ENCODE assay signal across 15 cellular contexts in genomic region chr18:46711444-46711863, GRCh38. TPM values are rescaled to one million over a fixed set of nuclear protein-coding genes. Genes with fewer than 3 reads are reported as not detected.
DNase-seq lines count a peak whose midpoint lies in the region; ATAC-seq, FAIRE-seq and TF ChIP-seq lines count a peak whose summit lies in the region.
"Had no signal": no experiment of that assay in that cellular context is flagged by ENCODE, and none has a peak within 500 bp of the region (broad histone marks: within the 10 kb centered on the region; RNA-seq: fewer than 3 reads in every experiment).

No MANE protein-coding gene starts in this region.

- ATAC-seq in GM12878: peak; percentile 57
- ATAC-seq in stimulated activated effector memory CD8-positive, alpha-beta T cell treated with anti-CD3 and anti-CD28 coated beads, Interleukin-12 subunit alpha, Interleukin-12 subunit beta, amount 100 ng/mL, for 72 hours: no peak
- ATAC-seq: stimulated activated memory B cell treated with anti-CD40 and anti-IgM and Interleukin-4, amounts not matched to agents 10 μg/mL and 1 μg/mL and 100 μg/mL, for 72 hours had no signal

- H4K20me1 ChIP-seq in GM12878 (ENCODE audit: control insufficient read depth, insufficient read depth): no peaks in the 10 kb centered on the region

- H3K4me3 Mint-ChIP-seq in activated naive CD8-positive, alpha-beta T cell treated with anti-CD3 and anti-CD28 coated beads for 36 hours: no peak overlapping the region
- H3K4me3 Mint-ChIP-seq in stimulated activated effector memory CD8-positive, alpha-beta T cell treated with anti-CD3 and anti-CD28 coated beads, Interleukin-12 subunit alpha, Interleukin-12 subunit beta, amount 100 ng/mL, for 72 hours: no peak overlapping the region
- H3K4me3 Mint-ChIP-seq: stimulated activated memory B cell treated with anti-CD40 and anti-IgM and Interleukin-4, amounts not matched to agents 10 μg/mL and 1 μg/mL and 100 μg/mL, for 72 hours had no signal

- H3K9ac ChIP-seq in GM12878 (ENCODE audit: control insufficient read depth, insufficient read depth, low read length): no peak overlapping the region

- peaks cover 5% of the 10 kb centered on the region for H3K27me3 Mint-ChIP-seq in activated naive CD8-positive, alpha-beta T cell treated with anti-CD3 and anti-CD28 coated beads for 36 hours
- H3K27me3 Mint-ChIP-seq: stimulated activated memory B cell treated with anti-CD40 and anti-IgM and Interleukin-4, amounts not matched to agents 10 μg/mL and 1 μg/mL and 100 μg/mL, for 72 hours had no signal

- H3K4me1 Mint-ChIP-seq in activated naive CD8-positive, alpha-beta T cell treated with anti-CD3 and anti-CD28 coated beads for 36 hours: no peaks in the 10 kb centered on the region
- no peaks in the 10 kb centered on the region for H3K4me1 Mint-ChIP-seq in stimulated activated effector memory CD8-positive, alpha-beta T cell treated with anti-CD3 and anti-CD28 coated beads, Interleukin-12 subunit alpha, Interleukin-12 subunit beta, amount 100 ng/mL, for 72 hours
- H3K4me1 Mint-ChIP-seq: stimulated activated memory B cell treated with anti-CD40 and anti-IgM and Interleukin-4, amounts not matched to agents 10 μg/mL and 1 μg/mL and 100 μg/mL, for 72 hours had no signal

- no peak overlapping the region for H3K27ac Mint-ChIP-seq in activated naive CD8-positive, alpha-beta T cell treated with anti-CD3 and anti-CD28 coated beads for 36 hours
- H3K27ac Mint-ChIP-seq in stimulated activated effector memory CD8-positive, alpha-beta T cell treated with anti-CD3 and anti-CD28 coated beads, Interleukin-12 subunit alpha, Interleukin-12 subunit beta, amount 100 ng/mL, for 72 hours: no peak overlapping the region
- H3K27ac Mint-ChIP-seq: stimulated activated memory B cell treated with anti-CD40 and anti-IgM and Interleukin-4, amounts not matched to agents 10 μg/mL and 1 μg/mL and 100 μg/mL, for 72 hours had no signal

- TF ChIP-seq EP300 in GM12878 (IDR thresholded peaks at IDR 0.05; ENCODE audit: borderline replicate concordance in 1 of 2, control insufficient read depth in 1 of 2, low read depth in 2 of 2, low read length in 2 of 2): no peak

- POLR2A ChIA-PET in GM12878 (lab: Charles Lee) (interaction anchor here (1.0 kb wide), 1 partner anchor 42 kb away, joined by 3 read pairs; no protein-coding TSS in a partner anchor), HEK293T (lab: Yijun Ruan, JAX) (no interaction called here)

- no peaks in the 10 kb centered on the region for H3K36me3 Mint-ChIP-seq in activated naive CD8-positive, alpha-beta T cell treated with anti-CD3 and anti-CD28 coated beads for 36 hours
- H3K36me3 Mint-ChIP-seq in stimulated activated effector memory CD8-positive, alpha-beta T cell treated with anti-CD3 and anti-CD28 coated beads, Interleukin-12 subunit alpha, Interleukin-12 subunit beta, amount 100 ng/mL, for 72 hours: no peaks in the 10 kb centered on the region
- H3K36me3 Mint-ChIP-seq: stimulated activated memory B cell treated with anti-CD40 and anti-IgM and Interleukin-4, amounts not matched to agents 10 μg/mL and 1 μg/mL and 100 μg/mL, for 72 hours had no signal

- H3K4me1 ChIP-seq in GM12878 (ENCODE audit: control insufficient read depth, insufficient read depth, low read length): no peaks in the 10 kb centered on the region; the same call in 1 of the 2 replicates

- WGBS in GM12878 (ENCODE audit: insufficient coverage, insufficient replicate concordance, low lambda C conversion rate, missing lambda C conversion rate): 14% methylated on average over 11 of the region's 11 CpGs

- no peak for TF ChIP-seq RAD21 in GM12878 (IDR thresholded peaks at IDR 0.05; ENCODE audit: insufficient read depth, low read depth, low read length)

- no peak overlapping the region for H3K27ac ChIP-seq in GM12878 (ENCODE audit: control insufficient read depth, insufficient read depth)

- H2AFZ ChIP-seq in GM12878 (ENCODE audit: control insufficient read depth, low read depth, low read length): peak overlapping the region; percentile 37

- H3K4me3 ChIP-seq in GM12878 (no peak overlapping the region), skeletal muscle cell (ENCODE audit: low read depth, low read length) (no peak overlapping the region)

- intact Hi-C loops in GM12878 (cut with micrococcal nuclease; ENCODE audit: unreplicated experiment): no loop called here

- H3K36me3 ChIP-seq in GM12878 (ENCODE audit: control insufficient read depth in 2 of 2, insufficient read depth in 2 of 2, low read length in 1 of 2): no peaks in the 10 kb centered on the region

- SMC1A ChIA-PET in GM12878 (lab: Charles Lee; ENCODE audit: uncharacterized antibody, unreplicated experiment): interaction anchor here (0.7 to 1.8 kb wide), 5 partner anchors 11 to 226 kb away, joined by 3 to 5 read pairs (median 3); no protein-coding TSS in a partner anchor

- DNase-seq in NOMO-1 treated with DMSO at 0.1 percent for 48 hours (lab: John Stamatoyannopoulos, UW; ENCODE audit: unreplicated experiment): peak; percentile 10
- DNase-seq in NOMO-1 (lab: John Stamatoyannopoulos, UW; ENCODE audit: unreplicated experiment in 2 of 2): no peak
- DNase-seq in Kasumi-1 (lab: John Stamatoyannopoulos, UW): peak; percentile 69 to 70
- no peak for DNase-seq in GM12878 (ENCODE audit: low read depth, low spot score)
- peak; percentile 12 for DNase-seq in skeletal muscle cell (ENCODE audit: low read depth)
- no peak for DNase-seq in HEK293T (ENCODE audit: extremely low spot score)
- DNase-seq in activated naive CD8-positive, alpha-beta T cell treated with anti-CD3 and anti-CD28 coated beads for 36 hours: no peak
- no peak for DNase-seq in stimulated activated effector memory CD8-positive, alpha-beta T cell treated with anti-CD3 and anti-CD28 coated beads, Interleukin-12 subunit alpha, Interleukin-12 subunit beta, amount 100 ng/mL, for 72 hours (ENCODE audit: low spot score in 2 of 2)
- DNase-seq: ACHN; NCI-H146; stimulated activated CD4-positive, alpha-beta T cell treated with anti-CD3 and anti-CD28 coated beads, Interleukin-12 subunit alpha, Interleukin-12 subunit beta, amount 100 ng/mL, for 4 hours had no signal

- RAD21 ChIA-PET in GM12878 (lab: Charles Lee; ENCODE audit: unreplicated experiment): no interaction called here

- BruUV-seq in GM12878 (replicated peaks; lab: Mats Ljungman, UMichigan): no TSS peak

- CTCF ChIA-PET in GM12878 (lab: Yijun Ruan, JAX) (interaction anchor here (1.6 kb wide), 1 partner anchor 61 kb away, joined by 5 read pairs; no protein-coding TSS in a partner anchor), HEK293T (lab: Yijun Ruan, JAX) (no interaction called here)

- H3K27me3 ChIP-seq in GM12878 (replicated peaks in 1 of 2; ENCODE audit: control insufficient read depth in 2 of 2, insufficient read depth in 2 of 2, low read length in 1 of 2): peaks cover 3 to 6% of the 10 kb centered on the region in 2 experiments

- H3K9me3 Mint-ChIP-seq in activated naive CD8-positive, alpha-beta T cell treated with anti-CD3 and anti-CD28 coated beads for 36 hours: no peaks in the 10 kb centered on the region
- no peaks in the 10 kb centered on the region for H3K9me3 Mint-ChIP-seq in stimulated activated effector memory CD8-positive, alpha-beta T cell treated with anti-CD3 and anti-CD28 coated beads, Interleukin-12 subunit alpha, Interleukin-12 subunit beta, amount 100 ng/mL, for 72 hours
- H3K9me3 Mint-ChIP-seq: stimulated activated memory B cell treated with anti-CD40 and anti-IgM and Interleukin-4, amounts not matched to agents 10 μg/mL and 1 μg/mL and 100 μg/mL, for 72 hours had no signal

- no peaks in the 10 kb centered on the region for H3K9me3 ChIP-seq in GM12878 (replicated peaks; ENCODE audit: control insufficient read depth, insufficient read depth, low read length)

- H3K4me2 ChIP-seq in GM12878 (ENCODE audit: control insufficient read depth, insufficient read depth): no peak overlapping the region; the same call in 1 of the 2 replicates

- no peak for TF ChIP-seq CTCF in GM12878 (IDR thresholded peaks at IDR 0.05 in 2 of 3, conservative IDR thresholded peaks at IDR 0.05 in 1 of 3; ENCODE audit: control insufficient read depth in 2 of 3, extremely low read depth in 1 of 3, insufficient read depth in 1 of 3, low read depth in 3 of 3, low read length in 3 of 3)

- in situ Hi-C loops in GM12878 (cut with MboI): no loop called here

- FAIRE-seq in GM12878 (lab: Jason Lieb, UNC): no peak
- FAIRE-seq: bronchial epithelial cell had no signal

- no peak for TF ChIP-seq POLR2A in GM12878 (IDR thresholded peaks at IDR 0.05; ENCODE audit: low read depth, low read length)

- no peaks in the 10 kb centered on the region for H3K79me2 ChIP-seq in GM12878 (ENCODE audit: control insufficient read depth, insufficient read depth, low read length)

RNA-seq across cellular contexts. Expression of gene ST8SIA5, which starts 45.4 kb away (rescaled TPM):
- total RNA-seq in GM12878 (2013; cell fraction: nucleolus; rRNA removed): not detected in 2 replicates
- total RNA-seq in GM12878 (2014; rRNA removed) (0.17 TPM in 1 of 2 replicates, not detected in the other), GM12878 (2014; rRNA removed; fragmentation: Illumina TruSeq; extraction: Trizol) (0.04 and 0.41 TPM in 2 replicates), GM12878 (2021) (0.15 and 0.16 TPM in 2 replicates)
- polyA plus RNA-seq in GM12878 (2011; ENCODE audit: low read depth): not detected
- polyA plus RNA-seq in GM12878 (2011; rRNA removed) (0.04 and 0.12 TPM in 2 replicates), GM12878 (2014; fragmentation: Illumina TruSeq; extraction: Trizol) (0.12 TPM in 1 of 2 replicates, not detected in the other), GM12878 (2014; fragmentation: Nextera tagmentation; extraction: Ambion mirVana) (under 1 TPM; 0.02 to 0.04 TPM), GM12878 (2014; rRNA removed) (0.22 and 0.47 TPM in 2 replicates), GM12878 (2016; fragmentation: Nextera tagmentation; extraction: Ambion mirVana) (under 1 TPM in 1 of 2 experiments, not detected in 1; 0.32 TPM)
- polyA plus RNA-seq in GM12878 (2011; cell fraction: cytosol; rRNA removed): 0.03 TPM in 1 of 2 replicates, not detected in the other
- 0.30 and 0.54 TPM in 2 replicates for polyA plus RNA-seq in GM12878 (2011; cell fraction: nucleus; rRNA removed)
- 0.29 and 0.42 TPM in 2 replicates for polyA plus RNA-seq in GM12878 (2012)
- not detected in 2 replicates for polyA minus RNA-seq in GM12878 (2011; rRNA and poly(A)+ RNA removed)
- not detected in 2 replicates for polyA minus RNA-seq in GM12878 (2011; cell fraction: cytosol; rRNA and poly(A)+ RNA removed)
- 0.10 TPM in 1 of 2 replicates, not detected in the other for polyA minus RNA-seq in GM12878 (2011; cell fraction: nucleus; rRNA and poly(A)+ RNA removed)
- total RNA-seq in activated naive CD8-positive, alpha-beta T cell treated with anti-CD3 and anti-CD28 coated beads for 36 hours: not detected
- total RNA-seq: bronchial epithelial cell, lung microvascular endothelial cell had no signal

RNA-seq across cellular contexts. Expression of gene LOXHD1, which starts 54.4 kb away (rescaled TPM):
- not detected in 2 replicates for total RNA-seq in GM12878 (2013; cell fraction: nucleolus; rRNA removed)
- not detected in 2 replicates for total RNA-seq in GM12878 (2014; rRNA removed)
- total RNA-seq in GM12878 (2014; rRNA removed; fragmentation: Illumina TruSeq; extraction: Trizol): not detected in 2 replicates
- total RNA-seq in GM12878 (2021): not detected in 2 replicates
- polyA plus RNA-seq in GM12878 (2011; ENCODE audit: low read depth): not detected
- not detected in 2 replicates for polyA plus RNA-seq in GM12878 (2011; rRNA removed)
- polyA plus RNA-seq in GM12878 (2011; cell fraction: cytosol; rRNA removed): not detected in 2 replicates
- polyA plus RNA-seq in GM12878 (2011; cell fraction: nucleus; rRNA removed): not detected in 2 replicates
- polyA plus RNA-seq in GM12878 (2012): not detected in 2 replicates
- polyA plus RNA-seq in GM12878 (2014; fragmentation: Illumina TruSeq; extraction: Trizol): not detected in 2 replicates
- polyA plus RNA-seq in GM12878 (2014; fragmentation: Nextera tagmentation; extraction: Ambion mirVana): not detected
- not detected in 2 replicates for polyA plus RNA-seq in GM12878 (2014; rRNA removed)
- polyA plus RNA-seq in GM12878 (2016; fragmentation: Nextera tagmentation; extraction: Ambion mirVana): not detected
- polyA minus RNA-seq in GM12878 (2011; rRNA and poly(A)+ RNA removed): not detected in 2 replicates
- polyA minus RNA-seq in GM12878 (2011; cell fraction: cytosol; rRNA and poly(A)+ RNA removed): not detected in 2 replicates
- polyA minus RNA-seq in GM12878 (2011; cell fraction: nucleus; rRNA and poly(A)+ RNA removed): not detected in 2 replicates
- under 1 TPM; 0.12 to 0.14 TPM for total RNA-seq in activated naive CD8-positive, alpha-beta T cell treated with anti-CD3 and anti-CD28 coated beads for 36 hours
- total RNA-seq: bronchial epithelial cell; lung microvascular endothelial cell; T-helper 1 cell treated with Interleukin-12 subunit alpha and Interleukin-12 subunit beta and Interleukin-4 antibody, amounts not matched to agents 30 ng/mL and 1 ng/mL, for 36 hours had no signal

Comparison
In these comparisons a context has a peak if more than half of its experiments do, and no peak if none do; other contexts are left out.
1. DNase-seq: peak in NOMO-1 treated with DMSO at 0.1 percent for 48 hours (single experiment), Kasumi-1 (2 of 2) and skeletal muscle cell (single experiment); none in NOMO-1 (0 of 2), GM12878 (single experiment), HEK293T (single experiment), activated naive CD8-positive, alpha-beta T cell treated with anti-CD3 and anti-CD28 coated beads for 36 hours (single experiment) and stimulated activated effector memory CD8-positive, alpha-beta T cell treated with anti-CD3 and anti-CD28 coated beads, Interleukin-12 subunit alpha, Interleukin-12 subunit beta, amount 100 ng/mL, for 72 hours (0 of 2).